1 cellular context compared by ENCODE assay signal in the genomic region with DNA sequence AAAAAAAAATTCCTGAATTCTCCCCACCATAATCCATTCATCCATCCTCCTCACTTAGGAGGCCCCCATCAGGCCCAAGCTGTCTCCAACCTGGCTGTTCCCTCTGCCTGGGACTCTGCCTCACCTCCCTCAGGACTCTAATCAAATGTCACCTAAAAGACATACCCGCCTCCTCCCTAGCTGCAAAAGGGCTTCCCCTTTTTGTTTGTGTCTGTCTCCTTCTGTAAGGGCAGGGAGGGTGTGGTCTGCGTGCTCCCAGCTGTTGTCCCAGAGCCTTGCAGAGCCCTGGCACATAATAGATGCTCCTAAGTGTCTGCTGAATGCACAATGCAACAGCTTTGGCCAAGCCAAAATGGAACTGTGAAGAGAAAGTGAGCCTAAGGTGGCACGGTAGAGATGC.
TF ChIP-seq lines count a peak whose summit lies in the region.

No MANE protein-coding gene starts in this region.

TF ChIP-seq in GM12878, 131 proteins besides CTCF, POLR2A, EP300 and RAD21:
- TF ChIP-seq RFX5 (IDR thresholded peaks at IDR 0.05; ENCODE audit: low read depth, low read length) = no peak
- 0 out of 2 replicates have a peak, but pooled peaks have one; percentile 53 for TF ChIP-seq PAX5 (IDR thresholded peaks at IDR 0.05; ENCODE audit: borderline replicate concordance, low read depth, low read length)
- no peak for TF ChIP-seq CEBPB (IDR thresholded peaks at IDR 0.05; ENCODE audit: borderline replicate concordance in 1 of 2, low read depth in 2 of 2, low read length in 2 of 2)
- no peak for TF ChIP-seq BMI1 (IDR thresholded peaks at IDR 0.05; ENCODE audit: borderline replicate concordance)
- TF ChIP-seq POU2F2 (IDR thresholded peaks at IDR 0.05; ENCODE audit: borderline replicate concordance, low read depth, low read length) = no peak
- no peak for TF ChIP-seq HCFC1 (IDR thresholded peaks at IDR 0.05; ENCODE audit: low read length)
- TF ChIP-seq TBL1XR1 (IDR thresholded peaks at IDR 0.05; ENCODE audit: low read depth, low read length) = no peak
- no peak for TF ChIP-seq MTA3 (IDR thresholded peaks at IDR 0.05; ENCODE audit: borderline replicate concordance, low read length)
- TF ChIP-seq SPI1 (IDR thresholded peaks at IDR 0.05; ENCODE audit: borderline replicate concordance, insufficient read depth, low read depth, low read length) = peak; percentile 71
- TF ChIP-seq ATF7 (IDR thresholded peaks at IDR 0.05; ENCODE audit: low read depth) = no peak
- TF ChIP-seq ZNF687 (IDR thresholded peaks at IDR 0.05) = no peak
- TF ChIP-seq CHD1 (IDR thresholded peaks at IDR 0.05; ENCODE audit: low read depth, low read length) = no peak
- TF ChIP-seq SIX5 (IDR thresholded peaks at IDR 0.05; ENCODE audit: low read depth, low read length, severe bottlenecking) = no peak
- no peak for TF ChIP-seq POLR2AphosphoS2 (IDR thresholded peaks at IDR 0.05; ENCODE audit: low read depth, low read length)
- TF ChIP-seq, protein P1, sequence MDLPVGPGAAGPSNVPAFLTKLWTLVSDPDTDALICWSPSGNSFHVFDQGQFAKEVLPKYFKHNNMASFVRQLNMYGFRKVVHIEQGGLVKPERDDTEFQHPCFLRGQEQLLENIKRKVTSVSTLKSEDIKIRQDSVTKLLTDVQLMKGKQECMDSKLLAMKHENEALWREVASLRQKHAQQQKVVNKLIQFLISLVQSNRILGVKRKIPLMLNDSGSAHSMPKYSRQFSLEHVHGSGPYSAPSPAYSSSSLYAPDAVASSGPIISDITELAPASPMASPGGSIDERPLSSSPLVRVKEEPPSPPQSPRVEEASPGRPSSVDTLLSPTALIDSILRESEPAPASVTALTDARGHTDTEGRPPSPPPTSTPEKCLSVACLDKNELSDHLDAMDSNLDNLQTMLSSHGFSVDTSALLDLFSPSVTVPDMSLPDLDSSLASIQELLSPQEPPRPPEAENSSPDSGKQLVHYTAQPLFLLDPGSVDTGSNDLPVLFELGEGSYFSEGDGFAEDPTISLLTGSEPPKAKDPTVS (IDR thresholded peaks at IDR 0.05; ENCODE audit: low read depth, low read length) = no peak
- TF ChIP-seq SMC3 (IDR thresholded peaks at IDR 0.05; ENCODE audit: borderline replicate concordance, low read length) = no peak
